ENCODE assay signal across 9 cellular contexts in genomic region chr13:44331912-44332840, GRCh38. TPM values are rescaled to one million over a fixed set of nuclear protein-coding genes. Genes with fewer than 3 reads are reported as not detected.
DNase-seq lines count a peak whose midpoint lies in the region; ATAC-seq and TF ChIP-seq lines count a peak whose summit lies in the region.
"Had no signal": no experiment of that assay in that cellular context is flagged by ENCODE, and none has a peak within 500 bp of the region (broad histone marks: within the 10 kb centered on the region; RNA-seq: fewer than 3 reads in every experiment).

No MANE protein-coding gene starts in this region.

- POLR2A ChIA-PET in naive thymus-derived CD8-positive, alpha-beta T cell (lab: Charles Lee) = no interaction called here

- peak overlapping the region; percentile 6 for H2AFZ ChIP-seq in ACC112 (ENCODE audit: low read length, unreplicated experiment)

- TF ChIP-seq CTCF in body of pancreas (IDR thresholded peaks at IDR 0.05) (no peak), GM10266 (IDR thresholded peaks at IDR 0.05; ENCODE audit: control insufficient read depth, insufficient read depth, low read depth, missing control alignments) (no peak)

- H3K27me3 ChIP-seq in ACC112 (ENCODE audit: insufficient read depth, low read length) (no peaks in the 10 kb centered on the region), body of pancreas (no peaks in the 10 kb centered on the region)

- H3K36me3 ChIP-seq in ACC112 (ENCODE audit: insufficient read depth, low read length) (no peaks in the 10 kb centered on the region), body of pancreas (replicated peaks in 1 of 2; ENCODE audit: insufficient read depth in 1 of 2, low read depth in 2 of 2) (no peaks in the 10 kb centered on the region)

- ATAC-seq in body of pancreas (no peak), HG02759 (IDR thresholded peaks at IDR 0.05; ENCODE audit: unreplicated experiment) (no peak)
- no peak for ATAC-seq in naive thymus-derived CD8-positive, alpha-beta T cell

- peak overlapping the region in 2 of 10 donors; percentile 26 to 60 for H3K27ac Mint-ChIP-seq in naive thymus-derived CD8-positive, alpha-beta T cell

- WGBS in body of pancreas, 2 donors = 41 to 63% methylated on average over 6 to 7 of the region's 7 CpGs

- H3K79me2 ChIP-seq in ACC112 (ENCODE audit: control insufficient read depth, insufficient read depth, low read length, unreplicated experiment) = no peaks in the 10 kb centered on the region

- H3K4me3 ChIP-seq in ACC112 (ENCODE audit: low read depth, low read length) = peak overlapping the region; percentile 26; the same call in 1 of the 2 replicates
- no peak overlapping the region for H3K4me3 ChIP-seq in body of pancreas
- H3K4me3 ChIP-seq: skin epidermis had no signal

- H3K36me3 Mint-ChIP-seq in naive thymus-derived CD8-positive, alpha-beta T cell = peaks cover 0 to 3% (median 0%) of the 10 kb centered on the region in 3 donors

- H3K4me1 Mint-ChIP-seq in naive thymus-derived CD8-positive, alpha-beta T cell = peaks cover 3 to 13% (median 5%) of the 10 kb centered on the region in 4 donors

- intact Hi-C loops in body of pancreas (cut with DNase I) = no loop called here

- no peaks in the 10 kb centered on the region for H3K9me3 ChIP-seq in body of pancreas

- H3K4me1 ChIP-seq in ACC112 (ENCODE audit: control insufficient read depth, insufficient read depth, low read length, unreplicated experiment) (peaks cover 20% of the 10 kb centered on the region), body of pancreas (no peaks in the 10 kb centered on the region)

- H3K9me3 Mint-ChIP-seq in naive thymus-derived CD8-positive, alpha-beta T cell = peaks cover 0 to 4% (median 2%) of the 10 kb centered on the region in 9 donors

- H3K27me3 Mint-ChIP-seq in naive thymus-derived CD8-positive, alpha-beta T cell = peaks cover 0 to 5% (median 4%) of the 10 kb centered on the region in 5 donors

- no peak overlapping the region for H3K4me3 Mint-ChIP-seq in naive thymus-derived CD8-positive, alpha-beta T cell

- DNase-seq in NCI-H1105 (lab: John Stamatoyannopoulos, UW) = peak; percentile 47
- peak in 3 of 4 donors; percentile 43 to 51 (median 45) for DNase-seq in body of pancreas
- peak; percentile 66 for DNase-seq in midbrain (lab: John Stamatoyannopoulos, UW)
- no peak for DNase-seq in stimulated activated naive CD4-positive, alpha-beta T cell treated with Interleukin-2 at 50 U/mL for 16 hours (lab: John Stamatoyannopoulos, UW)
- DNase-seq in GM10266 (ENCODE audit: extremely low spot score) = no peak
- no peak for DNase-seq in naive thymus-derived CD8-positive, alpha-beta T cell

- no peak for TF ChIP-seq POLR2A in body of pancreas (IDR thresholded peaks at IDR 0.05)

- H3K27ac ChIP-seq in ACC112 (ENCODE audit: low read depth, low read length) (peak overlapping the region; percentile 75), body of pancreas (no peak overlapping the region)

RNA-seq across cellular contexts. Expression of gene SERP2, which starts 41.4 kb away (rescaled TPM):
- 1 to 10 TPM; 1.6 to 5.2 TPM for total RNA-seq in body of pancreas
- not detected for total RNA-seq in naive thymus-derived CD8-positive, alpha-beta T cell
- polyA plus RNA-seq in naive thymus-derived CD8-positive, alpha-beta T cell = under 1 TPM in 2 of 3 donors, not detected in 1; 0.34 to 0.49 TPM

Comparison
In these comparisons a context has a peak if more than half of its experiments do, and no peak if none do; other contexts are left out.
1. DNase-seq: peak in NCI-H1105 (single experiment), body of pancreas (3 of 4) and midbrain (single experiment); none in stimulated activated naive CD4-positive, alpha-beta T cell treated with Interleukin-2 at 50 U/mL for 16 hours (single experiment), GM10266 (single experiment) and naive thymus-derived CD8-positive, alpha-beta T cell (0 of 10).